In genomic region chr4:689498-690122, GRCh38 we compare ENCODE assay signal across 1 cellular context.
TF ChIP-seq lines count a peak whose summit lies in the region.

No MANE protein-coding gene starts in this region.

TF ChIP-seq in HCT116, 20 proteins besides CTCF, POLR2A, EP300 and RAD21 (continued from another document):
- no peak for TF ChIP-seq ZNF274 (IDR thresholded peaks at IDR 0.05; ENCODE audit: low read depth, low read length)
- no peak for TF ChIP-seq ZBTB33 (IDR thresholded peaks at IDR 0.05; ENCODE audit: extremely low read depth, insufficient replicate concordance, low read length)
- TF ChIP-seq CEBPB (IDR thresholded peaks at IDR 0.05; ENCODE audit: low read depth): no peak
- TF ChIP-seq SIN3A (IDR thresholded peaks at IDR 0.05; ENCODE audit: low read depth): no peak
- no peak for TF ChIP-seq CBX3 (IDR thresholded peaks at IDR 0.05; ENCODE audit: low read depth)
TF ChIP-seq in HCT116: peak in this region for 0.
